In the genomic region with DNA sequence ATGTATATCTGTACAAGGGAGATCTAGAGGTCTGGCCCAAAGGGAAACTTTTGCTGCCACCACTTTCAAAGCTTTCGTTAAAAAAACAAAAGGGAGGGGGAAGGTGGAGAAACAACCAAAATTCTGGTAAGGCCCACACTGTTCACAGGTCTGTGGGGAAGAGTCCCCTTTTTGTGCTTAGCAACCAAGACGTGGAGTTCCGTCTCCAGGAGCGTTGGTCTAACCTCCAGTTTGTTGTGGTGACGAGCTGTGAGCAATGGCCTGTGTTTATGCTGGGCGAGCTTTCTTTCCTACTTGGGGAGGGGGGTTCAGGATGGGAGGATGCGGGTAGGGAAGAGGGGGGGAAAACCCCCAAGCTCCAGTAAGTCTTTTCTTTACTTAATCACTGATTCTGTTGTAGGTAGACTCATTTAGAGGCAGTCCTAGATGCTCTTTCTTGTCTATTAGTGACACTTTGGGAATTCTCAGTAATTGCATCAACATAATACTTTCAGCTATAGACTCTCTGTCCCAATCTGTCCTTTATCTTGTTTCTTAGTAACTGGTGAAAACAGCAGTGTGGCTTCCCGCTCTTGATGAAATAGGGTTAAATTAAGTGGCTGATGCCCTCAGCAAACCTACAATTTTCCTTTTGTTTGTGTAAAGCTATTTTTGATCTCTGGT, we compare ENCODE assay signal across 8 cellular contexts.
DNase-seq lines count a peak whose midpoint lies in the region; ATAC-seq lines count a peak whose summit lies in the region.

No MANE protein-coding gene starts in this region.

- peak; percentile 35 for ATAC-seq in GM19043 (IDR thresholded peaks at IDR 0.05; ENCODE audit: low read depth, unreplicated experiment)
- ATAC-seq in HG03378 (IDR thresholded peaks at IDR 0.05; ENCODE audit: unreplicated experiment) = peak; percentile 26

- DNase-seq in AG08396 (ENCODE audit: low spot score) (peak; percentile 79), T follicular helper cell (ENCODE audit: low read depth) (peak; percentile 68), amniotic stem cell (lab: John Stamatoyannopoulos, UW) (peak; percentile 31), iris pigment epithelial cell (ENCODE audit: low read depth) (peak; percentile 83), NCI-H2029 treated with DMSO at 0.1 percent for 48 hours (lab: John Stamatoyannopoulos, UW) (no peak)
- peak; percentile 36 for DNase-seq in stimulated activated CD4-positive, alpha-beta T cell treated with anti-CD3 and anti-CD28 coated beads, Interleukin-2, amount 100 ng/mL, for 4 hours (ENCODE audit: low read depth)
